Comparison of ENCODE assay signal across 8 cellular contexts in genomic region chr1:35557118-35557610, GRCh38. TPM values are rescaled to one million over a fixed set of nuclear protein-coding genes. Genes with fewer than 3 reads are reported as not detected.
DNase-seq lines count a peak whose midpoint lies in the region; ATAC-seq and TF ChIP-seq lines count a peak whose summit lies in the region.

KIAA0319L (minus strand) TSS chr1:35557403; CDS start chr1:35554491, 2,912 bp downstream.

- DNase-seq in CMK (ENCODE audit: low read depth) (peak; percentile 78), NCI-H2227 treated with DMSO at 0.1 percent for 48 hours (lab: John Stamatoyannopoulos, UW) (peak; percentile 95), Right ventricle myocardium superior (peak; percentile 93), omental fat pad (ENCODE audit: low spot score) (peak; percentile 67)
- DNase-seq in activated CD4-positive, alpha-beta T cell treated with anti-CD3 and anti-CD28 coated beads for 48 hours, result no peak

- intact Hi-C loops in Right ventricle myocardium superior (cut with DNase I), result no loop called here

- H3K9me3 Mint-ChIP-seq in activated naive CD8-positive, alpha-beta T cell (ENCODE audit: low read depth), result no peaks in the 10 kb centered on the region

- H3K36me3 Mint-ChIP-seq in activated naive CD8-positive, alpha-beta T cell, result no peaks in the 10 kb centered on the region

- no peak for TF ChIP-seq CTCF in omental fat pad (IDR thresholded peaks at IDR 0.05)

- H3K27me3 Mint-ChIP-seq in activated naive CD8-positive, alpha-beta T cell, result no peaks in the 10 kb centered on the region

- peak within 1 kb of the TSS; percentile 93 for H3K27ac Mint-ChIP-seq in activated naive CD8-positive, alpha-beta T cell

- ATAC-seq in GM18867 (IDR thresholded peaks at IDR 0.05; ENCODE audit: unreplicated experiment) (peak; percentile 71), HG03045 (IDR thresholded peaks at IDR 0.05; ENCODE audit: unreplicated experiment) (peak; percentile 79), Right ventricle myocardium superior (ENCODE audit: poor library complexity) (peak; percentile 92), omental fat pad (ENCODE audit: low FRiP score) (peak; percentile 94)

- H3K4me1 Mint-ChIP-seq in activated naive CD8-positive, alpha-beta T cell (ENCODE audit: low read depth), result peaks cover 52% of the 10 kb centered on the region

- peak within 1 kb of the TSS; percentile 95 for H3K4me3 Mint-ChIP-seq in activated naive CD8-positive, alpha-beta T cell

RNA-seq across cellular contexts. Expression of gene KIAA0319L, which starts in this region (rescaled TPM):
- total RNA-seq in Right ventricle myocardium superior (62.1 TPM), omental fat pad (10 to 100 TPM; 38.1 to 99.9 (median 44.2) TPM)
